In the genomic region with DNA sequence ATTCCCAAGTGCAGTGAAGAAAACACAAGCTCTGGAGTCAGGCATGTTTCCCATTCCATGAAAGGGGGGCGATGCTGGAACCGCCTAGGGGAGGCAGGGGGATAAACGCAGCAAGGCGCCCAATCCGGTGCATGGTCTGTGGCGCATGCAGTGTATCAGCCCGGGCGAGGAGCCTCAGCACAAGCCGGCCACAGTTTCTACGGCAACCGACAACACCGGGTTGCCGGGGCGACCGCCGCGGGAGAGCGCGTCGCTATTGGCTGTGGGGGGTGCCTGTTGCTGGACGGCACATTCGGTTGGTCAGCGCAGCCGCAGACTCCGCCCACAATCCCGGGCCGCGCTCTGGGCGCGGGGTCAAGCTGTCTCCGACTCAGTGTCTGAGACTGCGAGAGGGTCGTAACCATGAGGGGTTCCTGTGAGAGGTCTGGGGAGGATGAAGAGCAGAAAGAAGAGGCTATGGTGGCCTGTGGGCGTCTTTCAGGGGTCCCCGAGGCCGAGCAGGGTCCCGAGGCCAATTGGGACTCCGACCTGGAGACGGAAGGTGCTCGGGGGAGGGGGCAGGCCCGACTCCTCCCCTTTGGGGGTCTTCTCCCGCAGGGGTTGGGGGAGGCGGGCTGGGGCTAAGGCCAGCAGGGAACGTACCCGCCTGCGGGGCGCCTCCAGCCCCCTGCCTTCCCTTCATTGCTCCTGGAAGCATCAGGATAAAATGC, we compare ENCODE assay signal across 8 cellular contexts. TPM values are rescaled to one million over a fixed set of nuclear protein-coding genes. Genes with fewer than 3 reads are reported as not detected.
DNase-seq lines count a peak whose midpoint lies in the region; ATAC-seq and TF ChIP-seq lines count a peak whose summit lies in the region.

TSS of gene LRRC74B (plus strand) at position 362 of the 710 bp plus-strand sequence. CDS start at position 403, 41 bp downstream.

- H3K36me3 ChIP-seq in HAP-1 (replicated peaks) (no peaks in the 10 kb centered on the region), transverse colon (no peaks in the 10 kb centered on the region)

- H3K27me3 ChIP-seq in HAP-1 (ENCODE audit: low read depth), result no peaks in the 10 kb centered on the region
- peaks cover 15% of the 10 kb centered on the region for H3K27me3 ChIP-seq in transverse colon

- DNase-seq in DMS114 treated with DMSO at 0.1 percent for 48 hours (lab: John Stamatoyannopoulos, UW; ENCODE audit: unreplicated experiment) (peak; percentile 70), HAP-1 (ENCODE audit: low spot score in 2 of 2) (peak; percentile 88 to 96), NCI-H128 (lab: John Stamatoyannopoulos, UW; ENCODE audit: unreplicated experiment) (peak; percentile 42), T follicular helper cell (ENCODE audit: low read depth) (peak; percentile 22), amniotic stem cell (lab: John Stamatoyannopoulos, UW) (peak; percentile 88), left cardiac atrium (peak; percentile 91), pons (ENCODE audit: low spot score) (peak; percentile 73), transverse colon (peak; percentile 88)

- intact Hi-C loops in left cardiac atrium (cut with DNase I) (no loop called here), transverse colon (cut with DNase I; ENCODE audit: low total_unique reads) (no loop called here)

- peaks cover 4% of the 10 kb centered on the region; the same call in 1 of the 2 replicates for H3K4me1 ChIP-seq in HAP-1
- peaks cover 9 to 27% (median 21%) of the 10 kb centered on the region in 4 donors for H3K4me1 ChIP-seq in transverse colon

- peak within 1 kb of the TSS in 2 of 4 donors; percentile 2 to 75 for H3K27ac ChIP-seq in transverse colon

- no peaks in the 10 kb centered on the region for H3K9me3 ChIP-seq in HAP-1
- H3K9me3 ChIP-seq in transverse colon, result no peaks in the 10 kb centered on the region

- in situ Hi-C loops in HAP-1 (cut with MboI; ENCODE audit: low sequenced_read_pairs) (no loop called here), transverse colon (cut with MboI; ENCODE audit: low pct_ligation_motif_present in 1 of 4, low pct_unique_long_range_greater_than_20kb in 1 of 4, low sequenced_read_pairs in 3 of 4) (no loop called here)

- H3K4me3 ChIP-seq in HAP-1 (peak within 1 kb of the TSS; percentile 41), transverse colon (peak within 1 kb of the TSS in 3 of 4 donors; percentile 26 to 44 (median 30))

- 4% methylated on average over 42 of the region's 47 CpGs; no CpG with 5 or more reads in 1 of the 2 donors for WGBS in transverse colon (ENCODE audit: low coverage in 1 of 2), 2 donors

- TF ChIP-seq EP300 in transverse colon (IDR thresholded peaks at IDR 0.05; ENCODE audit: low read depth), result no peak

- TF ChIP-seq CTCF in transverse colon (IDR thresholded peaks at IDR 0.05), result no peak

- TF ChIP-seq POLR2A in transverse colon (IDR thresholded peaks at IDR 0.05), result no peak

- peak; percentile 97 to 98 for ATAC-seq in left cardiac atrium

RNA-seq across cellular contexts. Expression of gene LRRC74B, which starts in this region (rescaled TPM):
- total RNA-seq in left cardiac atrium (not detected), transverse colon (not detected)

Comparison
In these comparisons a context has a peak if more than half of its experiments do, and no peak if none do; other contexts are left out.
1. Peak in DNase-seq and ATAC-seq in left cardiac atrium; RNA of the gene not detected or under 1 TPM.
2. Peak in DNase-seq and H3K4me3 ChIP-seq in transverse colon; RNA of the gene not detected or under 1 TPM.
3. DNase-seq: peak in every context shown above with its lines; median percentile 92 in HAP-1; 91 in left cardiac atrium; 88 in amniotic stem cell; 88 in transverse colon; 73 in pons; 70 in DMS114 treated with DMSO at 0.1 percent for 48 hours; 42 in NCI-H128; 22 in T follicular helper cell.